In the genomic region with DNA sequence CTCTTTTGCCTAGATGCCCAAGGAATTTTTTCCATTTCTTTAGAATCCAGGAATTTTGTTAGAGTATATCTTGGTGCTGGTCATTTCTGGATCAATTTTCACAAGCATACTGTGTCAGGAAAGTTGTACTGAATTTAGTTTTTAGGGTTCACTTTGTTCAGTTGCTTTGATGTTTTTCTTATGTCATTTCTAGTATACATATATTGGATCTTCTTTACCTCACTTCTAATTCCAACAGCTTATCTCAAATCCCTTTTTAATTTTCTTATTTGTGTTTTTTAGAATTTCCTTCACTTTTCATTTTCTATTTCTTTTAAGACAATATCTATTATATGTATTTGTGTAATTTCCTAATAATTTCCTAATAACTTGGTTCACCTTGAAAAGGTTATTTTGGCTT, we compare ENCODE assay signal across 21 cellular contexts.
DNase-seq lines count a peak whose midpoint lies in the region; ATAC-seq, FAIRE-seq and TF ChIP-seq lines count a peak whose summit lies in the region.
"Had no signal": no experiment of that assay in that cellular context is flagged by ENCODE, and none has a peak within 500 bp of the region (broad histone marks: within the 10 kb centered on the region; RNA-seq: fewer than 3 reads in every experiment).

No MANE protein-coding gene starts in this region.

- no peaks in the 10 kb centered on the region for H3K4me1 ChIP-seq in K562 (replicated peaks in 1 of 2; ENCODE audit: control insufficient read depth in 2 of 2, insufficient read depth in 2 of 2, low read length in 2 of 2)

- no peak overlapping the region for H3K27ac ChIP-seq in K562 (ENCODE audit: extremely low read depth, low read depth, low read length)
- H3K27ac ChIP-seq in WERI-Rb-1 = no peak overlapping the region
- H3K27ac ChIP-seq: 22Rv1, A549 had no signal

- FAIRE-seq in K562 (lab: Jason Lieb, UNC) = no peak
- peak; percentile 72 for FAIRE-seq in frontal cortex (lab: Jason Lieb, UNC)
- FAIRE-seq: A549, GM12891, GM18507, H54 had no signal

- no TSS peak for BruUV-seq in K562 (replicated peaks; lab: Mats Ljungman, UMichigan)

- H4K20me1 ChIP-seq in K562 (replicated peaks; ENCODE audit: control insufficient read depth, insufficient read depth, low read length) = no peaks in the 10 kb centered on the region

- no peak for TF ChIP-seq EP300 in K562 (IDR thresholded peaks at IDR 0.05; ENCODE audit: low read length)

- in situ Hi-C loops in K562 (cut with MboI) = no loop called here

- no peak for TF ChIP-seq POLR2A in K562 (conservative IDR thresholded peaks at IDR 0.05)

- ATAC-seq in K562 = no peak
- ATAC-seq: A549 had no signal

- DNase-seq in DMS53 (lab: John Stamatoyannopoulos, UW) (peak; percentile 12), DMS53 treated with DMSO at 0.1 percent for 48 hours (lab: John Stamatoyannopoulos, UW; ENCODE audit: unreplicated experiment) (no peak), K562 (ENCODE audit: extremely low read depth in 1 of 4, low spot score in 3 of 4) (no peak), frontal cortex (ENCODE audit: low spot score in 2 of 2) (no peak), NCI-H82 treated with DMSO at 0.1 percent for 48 hours (lab: John Stamatoyannopoulos, UW; ENCODE audit: unreplicated experiment) (no peak), D341Med (ENCODE audit: low spot score) (no peak), WERI-Rb-1 (no peak)
- DNase-seq: C1 segment of cervical spinal cord; Calu3; CD4-positive, alpha-beta memory T cell; COR-L47; DMS153; DMS79 treated with DMSO at 0.1 percent for 48 hours; GF-D8; GOT3; HCEC 1CT had no signal

- intact Hi-C loops in K562 (cut with micrococcal nuclease) = no loop called here

- TF ChIP-seq RAD21 in K562 (CRISPR knock-in tag; conservative IDR thresholded peaks at IDR 0.05 in 1 of 2, IDR thresholded peaks at IDR 0.05 in 1 of 2) = no peak

- no peak overlapping the region for H3K4me2 ChIP-seq in K562 (ENCODE audit: insufficient read depth, low read length)
- H3K4me2 ChIP-seq: A549 had no signal

- CTCF ChIA-PET in K562 (lab: Yijun Ruan, JAX; ENCODE audit: low intra/inter-chr PET ratio) = no interaction called here

- no peak overlapping the region for H2AFZ ChIP-seq in K562 (ENCODE audit: low read depth, low read length)

- H3K36me3 ChIP-seq in K562 (ENCODE audit: control insufficient read depth, insufficient read depth, low read length) (no peaks in the 10 kb centered on the region), WERI-Rb-1 (no peaks in the 10 kb centered on the region)

- H3K9ac ChIP-seq in K562 (ENCODE audit: insufficient read depth in 1 of 2, low read depth in 2 of 2, low read length in 2 of 2) = no peak overlapping the region

- no peak for TF ChIP-seq CTCF in K562 (IDR thresholded peaks at IDR 0.05 in 2 of 3, conservative IDR thresholded peaks at IDR 0.05 in 1 of 3; ENCODE audit: insufficient read depth in 2 of 3, low read depth in 1 of 3, low read length in 3 of 3)
- TF ChIP-seq CTCF in WERI-Rb-1 (IDR thresholded peaks at IDR 0.05; ENCODE audit: low read depth, low read length) = no peak

- no peaks in the 10 kb centered on the region for H3K9me3 ChIP-seq in K562 (replicated peaks; ENCODE audit: control insufficient read depth, insufficient read depth, low read depth, low read length)
- H3K9me3 ChIP-seq in WERI-Rb-1 (ENCODE audit: severe bottlenecking) = no peaks in the 10 kb centered on the region

- POLR2A ChIA-PET in K562 (lab: Yijun Ruan, JAX) = no interaction called here

- H3K79me2 ChIP-seq in K562 (ENCODE audit: control insufficient read depth, insufficient read depth, low read length) = no peaks in the 10 kb centered on the region

- no peaks in the 10 kb centered on the region for H3K9me1 ChIP-seq in K562 (ENCODE audit: control insufficient read depth, insufficient read depth, low read length)

- H3K4me3 ChIP-seq in K562 (no peak overlapping the region), WERI-Rb-1 (ENCODE audit: low read depth, low read length) (no peak overlapping the region)
- H3K4me3 ChIP-seq: A549 had no signal

- peaks cover 0 to 4% of the 10 kb centered on the region in 2 experiments; a peak in 2 of 5 replicates for H3K27me3 ChIP-seq in K562 (ENCODE audit: control insufficient read depth in 2 of 2, insufficient read depth in 2 of 2, low read length in 2 of 2)
- H3K27me3 ChIP-seq in WERI-Rb-1 (ENCODE audit: insufficient read depth, low read depth, severe bottlenecking) = no peaks in the 10 kb centered on the region

TF ChIP-seq in K562, 482 proteins besides CTCF, POLR2A, EP300 and RAD21:
- peak; percentile 22; the same call in 1 of the 2 replicates for TF ChIP-seq TRIM28 (IDR thresholded peaks at IDR 0.05)
- TF ChIP-seq ETV5 (CRISPR knock-in tag; IDR thresholded peaks at IDR 0.05; ENCODE audit: low read depth) = no peak
